ENCODE assay signal across 7 cellular contexts in the genomic region with DNA sequence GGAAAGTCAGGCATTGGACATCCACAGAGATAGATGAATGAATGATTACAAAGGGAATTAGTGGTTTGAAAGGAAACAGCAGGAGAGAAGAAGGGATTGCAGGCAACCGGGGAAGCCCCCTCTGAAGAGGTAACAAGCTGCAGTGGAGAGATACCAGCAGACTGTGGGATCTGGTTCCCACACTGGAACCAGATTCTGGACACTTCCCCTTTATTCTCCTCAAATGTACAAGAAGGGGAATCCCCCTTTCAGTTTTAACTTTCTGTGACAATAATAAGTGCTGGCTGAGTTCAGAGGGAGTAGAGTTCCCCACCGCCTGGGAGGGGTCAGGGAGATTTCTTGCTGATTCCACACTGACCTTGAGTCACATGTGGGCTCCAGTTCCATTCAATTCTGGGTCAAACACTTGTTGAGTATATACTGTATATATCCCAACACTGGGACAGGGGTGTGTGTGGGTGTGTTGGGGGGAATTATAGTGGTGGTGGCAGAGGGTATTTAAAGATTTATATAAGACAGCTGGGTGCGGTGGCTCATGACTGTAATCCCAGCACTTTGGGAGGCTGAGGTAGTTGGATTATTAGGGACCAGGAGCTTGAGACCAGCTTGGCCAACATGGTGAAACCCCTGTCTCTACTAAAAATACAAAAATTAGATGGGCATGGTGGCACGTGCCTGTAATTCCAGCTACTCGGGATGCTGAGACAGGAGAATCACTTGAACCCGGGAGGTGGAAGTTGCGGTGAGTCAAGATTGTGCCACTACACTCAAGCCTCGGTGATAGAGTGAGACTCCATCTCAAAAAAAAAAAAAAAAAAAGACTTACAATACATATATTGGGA.
DNase-seq lines count a peak whose midpoint lies in the region; ATAC-seq and TF ChIP-seq lines count a peak whose summit lies in the region.

No MANE protein-coding gene starts in this region.

- H3K27ac ChIP-seq in OCI-LY1 (ENCODE audit: low read depth, low read length, poor library complexity, severe bottlenecking) = peak overlapping the region; percentile 44

- no peak overlapping the region for H3K4me2 ChIP-seq in OCI-LY1 (ENCODE audit: low read length)

- peaks cover 69% of the 10 kb centered on the region for H3K4me1 ChIP-seq in OCI-LY1 (ENCODE audit: insufficient read depth, low read length, severe bottlenecking)

- no peak overlapping the region for H2AFZ ChIP-seq in OCI-LY1 (ENCODE audit: low read length)

- H3K4me3 ChIP-seq in OCI-LY1 (ENCODE audit: low read depth, low read length, poor library complexity, severe bottlenecking) (no peak overlapping the region), fibroblast of mammary gland (ENCODE audit: control insufficient read depth, low read depth, low read length) (no peak overlapping the region)

- no peaks in the 10 kb centered on the region for H3K27me3 Mint-ChIP-seq in stimulated activated naive CD8-positive, alpha-beta T cell treated with anti-CD3 and anti-CD28 coated beads, Interleukin-15, amount 100 ng/mL, for 72 hours

- no peaks in the 10 kb centered on the region for H3K9me3 Mint-ChIP-seq in stimulated activated naive CD8-positive, alpha-beta T cell treated with anti-CD3 and anti-CD28 coated beads, Interleukin-15, amount 100 ng/mL, for 72 hours

- H3K4me3 Mint-ChIP-seq in stimulated activated naive CD8-positive, alpha-beta T cell treated with anti-CD3 and anti-CD28 coated beads, Interleukin-15, amount 100 ng/mL, for 72 hours = peak overlapping the region in 1 of 2 donors; percentile 13

- H3K27ac Mint-ChIP-seq in stimulated activated naive CD8-positive, alpha-beta T cell treated with anti-CD3 and anti-CD28 coated beads, Interleukin-15, amount 100 ng/mL, for 72 hours = peak overlapping the region; percentile 30 to 85

- peak; percentile 25 for ATAC-seq in GM21447 (IDR thresholded peaks at IDR 0.05; ENCODE audit: unreplicated experiment)
- ATAC-seq in stimulated activated naive CD8-positive, alpha-beta T cell treated with anti-CD3 and anti-CD28 coated beads, Interleukin-15, amount 100 ng/mL, for 72 hours = no peak
- ATAC-seq in GM19397 (IDR thresholded peaks at IDR 0.05; ENCODE audit: unreplicated experiment) = no peak
- no peak for ATAC-seq in GM19463 (IDR thresholded peaks at IDR 0.05; ENCODE audit: unreplicated experiment)

- H3K9ac ChIP-seq in OCI-LY1 (ENCODE audit: low read length) = no peak overlapping the region

- H3K27me3 ChIP-seq in OCI-LY1 (ENCODE audit: insufficient read depth, low read length) = no peaks in the 10 kb centered on the region

- H3K36me3 ChIP-seq in OCI-LY1 (ENCODE audit: insufficient read depth, low read length) = no peaks in the 10 kb centered on the region

- H3K9me3 ChIP-seq in OCI-LY1 (ENCODE audit: low read length) = no peaks in the 10 kb centered on the region

- H3K79me2 ChIP-seq in OCI-LY1 (ENCODE audit: insufficient read depth, low read length) = no peaks in the 10 kb centered on the region

- no peaks in the 10 kb centered on the region for H3K9me2 ChIP-seq in OCI-LY1 (ENCODE audit: low read depth, low read length)

- no peaks in the 10 kb centered on the region for H4K20me1 ChIP-seq in OCI-LY1 (ENCODE audit: insufficient read depth, low read length)

- TF ChIP-seq CTCF in OCI-LY1 (IDR thresholded peaks at IDR 0.05; ENCODE audit: low read length) = no peak
- no peak for TF ChIP-seq CTCF in fibroblast of mammary gland (conservative IDR thresholded peaks at IDR 0.05; ENCODE audit: control insufficient read depth, insufficient read depth, low read depth, low read length)

- peak; percentile 54 for DNase-seq in fibroblast of mammary gland (ENCODE audit: low read depth)
- DNase-seq in stimulated activated naive CD8-positive, alpha-beta T cell treated with anti-CD3 and anti-CD28 coated beads, Interleukin-15, amount 100 ng/mL, for 72 hours = peak in 1 of 2 donors; percentile 45
- no peak for DNase-seq in stimulated activated CD4-positive, alpha-beta T cell treated with anti-CD3 and anti-CD28 coated beads, Interleukin-2, amount 100 ng/mL, for 48 hours

- H3F3A ChIP-seq in OCI-LY1 (ENCODE audit: insufficient read depth, low read length) = no peaks in the 10 kb centered on the region

- peaks cover 96% of the 10 kb centered on the region for H3K4me1 Mint-ChIP-seq in stimulated activated naive CD8-positive, alpha-beta T cell treated with anti-CD3 and anti-CD28 coated beads, Interleukin-15, amount 100 ng/mL, for 72 hours
